ENCODE assay signal across 15 cellular contexts in the genomic region with DNA sequence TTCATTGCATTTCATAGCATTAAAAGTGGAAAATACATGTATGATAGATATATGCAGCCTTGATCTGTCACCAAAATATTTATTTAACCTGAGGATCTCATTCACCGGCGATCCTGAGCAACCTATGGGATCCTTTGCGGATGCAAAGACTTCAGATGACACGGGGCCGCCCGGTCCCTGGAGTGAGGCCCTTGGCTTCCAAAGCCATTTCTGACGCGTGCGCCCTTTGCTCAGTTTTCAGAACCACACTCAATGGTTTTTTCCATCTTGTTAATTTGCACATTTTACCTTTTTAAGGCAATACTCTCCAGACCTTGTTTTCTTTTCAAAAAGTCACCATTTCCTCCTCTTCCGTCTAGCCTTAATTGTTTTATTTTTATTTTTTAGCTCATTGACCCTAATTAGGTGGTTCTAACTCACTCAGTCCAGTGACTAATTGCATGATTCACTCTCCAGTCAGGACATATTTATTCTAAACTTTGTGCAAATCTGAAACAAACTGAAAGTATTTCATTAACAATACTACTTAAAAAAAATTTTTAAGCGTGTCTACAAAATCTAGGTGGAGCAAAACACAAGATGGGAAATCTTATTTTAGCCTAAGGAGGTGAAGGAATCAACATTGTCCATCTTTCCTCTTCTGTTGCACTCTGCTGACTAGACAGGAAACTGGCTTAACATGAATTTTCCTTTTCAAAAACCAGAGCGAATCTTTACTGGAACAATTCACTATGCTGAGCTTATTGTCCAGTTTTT. TPM values are rescaled to one million over a fixed set of nuclear protein-coding genes. Genes with fewer than 3 reads are reported as not detected.
DNase-seq lines count a peak whose midpoint lies in the region; ATAC-seq, FAIRE-seq and TF ChIP-seq lines count a peak whose summit lies in the region.
"Had no signal": no experiment of that assay in that cellular context is flagged by ENCODE, and none has a peak within 500 bp of the region (broad histone marks: within the 10 kb centered on the region; RNA-seq: fewer than 3 reads in every experiment).

No MANE protein-coding gene starts in this region.

- H3K27me3 ChIP-seq in ACC112 (ENCODE audit: insufficient read depth, low read length), result no peaks in the 10 kb centered on the region
- H3K27me3 ChIP-seq in pancreas, result no peaks in the 10 kb centered on the region

- intact Hi-C loops in pancreas (cut with DNase I), result no loop called here

- DNase-seq in RPMI7951 (ENCODE audit: low read depth), result peak; percentile 46
- peak; percentile 62 for DNase-seq in epithelial cell of esophagus (ENCODE audit: low read depth)
- no peak for DNase-seq in pancreas
- no peak for DNase-seq in hippocampal formation (lab: John Stamatoyannopoulos, UW)
- no peak for DNase-seq in left lobe of liver (ENCODE audit: low spot score)
- DNase-seq in G401 (ENCODE audit: low spot score), result no peak
- DNase-seq in T1000 (lab: John Stamatoyannopoulos, UW), result no peak
- DNase-seq: head of caudate nucleus, NCI-H2227 treated with DMSO at 0.1 percent for 48 hours, nephron progenitor cell, spleen, T-helper 1 cell, trophoblast cell had no signal

- FAIRE-seq in pancreas (lab: Jason Lieb, UNC), result peak; percentile 26

- peaks cover 37% of the 10 kb centered on the region for H3K79me2 ChIP-seq in ACC112 (ENCODE audit: control insufficient read depth, insufficient read depth, low read length, unreplicated experiment)

- H3K27ac ChIP-seq in ACC112 (ENCODE audit: low read depth, low read length), result peak overlapping the region; percentile 85
- no peak overlapping the region for H3K27ac ChIP-seq in pancreas

- ATAC-seq in pancreas, result no peak
- ATAC-seq in left lobe of liver, result no peak
- ATAC-seq: activated T-helper 17 cell treated with anti-CD3 and anti-CD28 coated beads, Interleukin-2, amount 50 U/mL, for 72 hours had no signal

- in situ Hi-C loops in G401 (cut with HindIII; ENCODE audit: low sequenced_read_pairs), result no loop called here

- H3K9me3 ChIP-seq in pancreas, result no peaks in the 10 kb centered on the region
- H3K9me3 ChIP-seq: spleen had no signal

- 78 to 87% methylated on average over 12 of the region's 12 CpGs for WGBS in pancreas, 2 donors

- peak overlapping the region; percentile 65 for H3K4me3 ChIP-seq in ACC112 (ENCODE audit: low read depth, low read length)
- no peak overlapping the region for H3K4me3 ChIP-seq in epithelial cell of esophagus (ENCODE audit: low read length)
- H3K4me3 ChIP-seq in pancreas, result no peak overlapping the region
- H3K4me3 ChIP-seq: spleen had no signal

- TF ChIP-seq CTCF in epithelial cell of esophagus (IDR thresholded peaks at IDR 0.05; ENCODE audit: insufficient read depth, low read depth, low read length, missing control alignments) (no peak), pancreas (IDR thresholded peaks at IDR 0.05) (no peak)

- H3K36me3 ChIP-seq in ACC112 (ENCODE audit: insufficient read depth, low read length) (0 out of 2 replicates have a peak, but pooled peaks cover 3% of the 10 kb centered on the region), pancreas (no peaks in the 10 kb centered on the region)
- H3K36me3 ChIP-seq: spleen had no signal

- peak overlapping the region; percentile 47 for H2AFZ ChIP-seq in ACC112 (ENCODE audit: low read length, unreplicated experiment)

- H3K4me1 ChIP-seq in ACC112 (ENCODE audit: control insufficient read depth, insufficient read depth, low read length, unreplicated experiment) (peaks cover 35% of the 10 kb centered on the region), pancreas (no peaks in the 10 kb centered on the region)

RNA-seq across cellular contexts. Expression of a gene that starts 47.9 kb away (rescaled TPM):
- 207 and 209 TPM in 2 replicates for total RNA-seq in RPMI7951 (2014; rRNA removed; shearing (Covaris generic))
- total RNA-seq in pancreas (100 to 1,000 TPM in 2 of 6 donors, 10 to 100 TPM in 4; 20.7 to 167 (median 51.7) TPM), left lobe of liver (9.1 TPM)
- 10 to 100 TPM; 22.5 to 35.0 TPM for polyA plus RNA-seq in pancreas
- 0.18 and 0.98 TPM in 2 replicates for total RNA-seq in G401 (2014; rRNA removed; shearing (Covaris generic))
- total RNA-seq: activated T-helper 17 cell treated with anti-CD3 and anti-CD28 coated beads, Interleukin-2, amount 50 U/mL, for 72 hours had no signal

RNA-seq across cellular contexts. Expression of a gene that starts 48.0 kb away (rescaled TPM):
- 181 and 212 TPM in 2 replicates for total RNA-seq in RPMI7951 (2014; rRNA removed; shearing (Covaris generic))
- 100 to 1,000 TPM in 1 of 6 donors, 10 to 100 TPM in 5; 18.4 to 130 (median 46.9) TPM for total RNA-seq in pancreas
- polyA plus RNA-seq in pancreas, result 10 to 100 TPM; 37.0 to 46.6 TPM
- total RNA-seq in left lobe of liver, result 12.4 TPM
- 0.12 and 6.1 TPM in 2 replicates for total RNA-seq in G401 (2014; rRNA removed; shearing (Covaris generic))

Comparison
In these comparisons a context has a peak if more than half of its experiments do, and no peak if none do; other contexts are left out.
1. DNase-seq: peak in RPMI7951 (single experiment) and epithelial cell of esophagus (single experiment); none in pancreas (0 of 6), hippocampal formation (0 of 2), left lobe of liver (single experiment), G401 (single experiment) and T1000 (single experiment).